Comparison of ENCODE assay signal across 1 cellular context in the genomic region with DNA sequence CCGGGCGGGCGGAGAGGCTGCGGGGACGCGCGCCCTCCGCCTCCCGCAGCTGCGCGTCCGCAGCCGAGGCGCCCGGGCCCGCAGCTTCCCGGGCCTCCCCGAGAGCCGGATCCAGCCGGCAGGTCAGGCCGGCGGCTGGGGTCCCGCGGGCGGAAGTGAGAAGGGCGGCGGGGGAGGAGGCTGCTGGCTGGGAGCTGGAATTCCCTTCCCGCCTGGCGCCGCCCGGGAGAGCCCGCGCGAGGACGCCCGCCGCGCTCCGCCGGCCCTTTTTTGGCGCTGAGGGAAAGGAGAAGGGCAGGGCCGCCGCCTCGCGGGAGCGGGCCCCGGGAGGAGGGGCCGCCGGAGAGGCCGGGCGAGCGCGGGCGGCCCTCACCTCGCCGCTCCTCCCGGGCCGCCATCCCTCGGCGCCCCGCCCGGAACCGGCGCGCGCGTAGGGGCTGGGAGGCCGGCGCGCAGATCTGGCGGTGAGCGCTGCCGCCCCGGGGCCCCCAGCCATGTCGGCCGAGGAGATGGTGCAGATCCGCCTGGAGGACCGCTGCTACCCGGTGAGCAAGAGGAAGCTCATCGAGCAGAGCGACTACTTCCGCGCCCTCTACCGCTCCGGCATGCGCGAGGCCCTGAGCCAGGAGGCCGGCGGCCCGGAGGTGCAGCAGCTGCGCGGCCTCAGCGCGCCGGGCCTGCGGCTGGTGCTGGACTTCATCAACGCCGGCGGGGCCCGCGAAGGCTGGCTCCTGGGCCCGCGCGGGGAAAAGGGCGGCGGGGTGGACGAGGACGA.
A peak's percentile ranks its signal among the peaks of the same experiment; 100 is the strongest.
TF ChIP-seq lines count a peak whose summit lies in the region.

A gene with protein sequence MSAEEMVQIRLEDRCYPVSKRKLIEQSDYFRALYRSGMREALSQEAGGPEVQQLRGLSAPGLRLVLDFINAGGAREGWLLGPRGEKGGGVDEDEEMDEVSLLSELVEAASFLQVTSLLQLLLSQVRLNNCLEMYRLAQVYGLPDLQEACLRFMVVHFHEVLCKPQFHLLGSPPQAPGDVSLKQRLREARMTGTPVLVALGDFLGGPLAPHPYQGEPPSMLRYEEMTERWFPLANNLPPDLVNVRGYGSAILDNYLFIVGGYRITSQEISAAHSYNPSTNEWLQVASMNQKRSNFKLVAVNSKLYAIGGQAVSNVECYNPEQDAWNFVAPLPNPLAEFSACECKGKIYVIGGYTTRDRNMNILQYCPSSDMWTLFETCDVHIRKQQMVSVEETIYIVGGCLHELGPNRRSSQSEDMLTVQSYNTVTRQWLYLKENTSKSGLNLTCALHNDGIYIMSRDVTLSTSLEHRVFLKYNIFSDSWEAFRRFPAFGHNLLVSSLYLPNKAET (plus strand): TSS at position 397 of the 775 bp plus-strand sequence. CDS start 98 bp downstream, at position 495.
A gene (minus strand): TSS at position 400 of the 775 bp plus-strand sequence. CDS start 8,960 bp downstream, outside the sequence.

TF ChIP-seq in K562, 482 proteins besides CTCF, POLR2A, EP300 and RAD21 (continued from another document and continues in another):
- TF ChIP-seq, protein P1, sequence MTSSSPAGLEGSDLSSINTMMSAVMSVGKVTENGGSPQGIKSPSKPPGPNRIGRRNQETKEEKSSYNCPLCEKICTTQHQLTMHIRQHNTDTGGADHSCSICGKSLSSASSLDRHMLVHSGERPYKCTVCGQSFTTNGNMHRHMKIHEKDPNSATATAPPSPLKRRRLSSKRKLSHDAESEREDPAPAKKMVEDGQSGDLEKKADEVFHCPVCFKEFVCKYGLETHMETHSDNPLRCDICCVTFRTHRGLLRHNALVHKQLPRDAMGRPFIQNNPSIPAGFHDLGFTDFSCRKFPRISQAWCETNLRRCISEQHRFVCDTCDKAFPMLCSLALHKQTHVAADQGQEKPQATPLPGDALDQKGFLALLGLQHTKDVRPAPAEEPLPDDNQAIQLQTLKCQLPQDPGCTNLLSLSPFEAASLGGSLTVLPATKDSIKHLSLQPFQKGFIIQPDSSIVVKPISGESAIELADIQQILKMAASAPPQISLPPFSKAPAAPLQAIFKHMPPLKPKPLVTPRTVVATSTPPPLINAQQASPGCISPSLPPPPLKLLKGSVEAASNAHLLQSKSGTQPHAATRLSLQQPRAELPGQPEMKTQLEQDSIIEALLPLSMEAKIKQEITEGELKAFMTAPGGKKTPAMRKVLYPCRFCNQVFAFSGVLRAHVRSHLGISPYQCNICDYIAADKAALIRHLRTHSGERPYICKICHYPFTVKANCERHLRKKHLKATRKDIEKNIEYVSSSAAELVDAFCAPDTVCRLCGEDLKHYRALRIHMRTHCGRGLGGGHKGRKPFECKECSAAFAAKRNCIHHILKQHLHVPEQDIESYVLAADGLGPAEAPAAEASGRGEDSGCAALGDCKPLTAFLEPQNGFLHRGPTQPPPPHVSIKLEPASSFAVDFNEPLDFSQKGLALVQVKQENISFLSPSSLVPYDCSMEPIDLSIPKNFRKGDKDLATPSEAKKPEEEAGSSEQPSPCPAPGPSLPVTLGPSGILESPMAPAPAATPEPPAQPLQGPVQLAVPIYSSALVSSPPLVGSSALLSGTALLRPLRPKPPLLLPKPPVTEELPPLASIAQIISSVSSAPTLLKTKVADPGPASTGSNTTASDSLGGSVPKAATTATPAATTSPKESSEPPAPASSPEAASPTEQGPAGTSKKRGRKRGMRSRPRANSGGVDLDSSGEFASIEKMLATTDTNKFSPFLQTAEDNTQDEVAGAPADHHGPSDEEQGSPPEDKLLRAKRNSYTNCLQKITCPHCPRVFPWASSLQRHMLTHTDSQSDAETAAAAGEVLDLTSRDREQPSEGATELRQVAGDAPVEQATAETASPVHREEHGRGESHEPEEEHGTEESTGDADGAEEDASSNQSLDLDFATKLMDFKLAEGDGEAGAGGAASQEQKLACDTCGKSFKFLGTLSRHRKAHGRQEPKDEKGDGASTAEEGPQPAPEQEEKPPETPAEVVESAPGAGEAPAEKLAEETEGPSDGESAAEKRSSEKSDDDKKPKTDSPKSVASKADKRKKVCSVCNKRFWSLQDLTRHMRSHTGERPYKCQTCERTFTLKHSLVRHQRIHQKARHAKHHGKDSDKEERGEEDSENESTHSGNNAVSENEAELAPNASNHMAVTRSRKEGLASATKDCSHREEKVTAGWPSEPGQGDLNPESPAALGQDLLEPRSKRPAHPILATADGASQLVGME (CRISPR knock-in tag; IDR thresholded peaks at IDR 0.05), result peak; percentile 47; the same call in 1 of the 2 replicates
- TF ChIP-seq JUND (IDR thresholded peaks at IDR 0.05; ENCODE audit: borderline replicate concordance, low read depth, low read length) (no peak), JUND (tag; IDR thresholded peaks at IDR 0.05; ENCODE audit: borderline replicate concordance, low read depth, low read length) (no peak), TAF1 (IDR thresholded peaks at IDR 0.05; ENCODE audit: control insufficient read depth, extremely low read depth, insufficient read depth, low read length, severe bottlenecking) (peak; percentile 50), POLR2G (IDR thresholded peaks at IDR 0.05; ENCODE audit: low read depth, low read length) (peak; percentile 88), MEIS2 (IDR thresholded peaks at IDR 0.05; ENCODE audit: partially characterized antibody) (no peak), SMC3 (conservative IDR thresholded peaks at IDR 0.05; ENCODE audit: insufficient read depth, low read depth, low read length) (no peak), SP1 (CRISPR knock-in tag; IDR thresholded peaks at IDR 0.05) (no peak), ZNF12 (CRISPR knock-in tag; IDR thresholded peaks at IDR 0.05) (peak; percentile 60; the same call in 1 of the 2 replicates), ZBTB7A (IDR thresholded peaks at IDR 0.05; ENCODE audit: borderline replicate concordance, control insufficient read depth, low read depth, low read length) (peak; percentile 34; the same call in 1 of the 2 replicates), ATF7 (IDR thresholded peaks at IDR 0.05) (peak; percentile 21; the same call in 1 of the 2 replicates), ZNF76 (CRISPR knock-in tag; IDR thresholded peaks at IDR 0.05; ENCODE audit: borderline replicate concordance) (peak; percentile 32; the same call in 1 of the 2 replicates), ZNF263 (CRISPR knock-in tag; IDR thresholded peaks at IDR 0.05; ENCODE audit: borderline replicate concordance) (peak; percentile 75), NR1H2 (CRISPR knock-in tag; IDR thresholded peaks at IDR 0.05) (peak; percentile 83; the same call in 1 of the 2 replicates), IFI16 (CRISPR knock-in tag; IDR thresholded peaks at IDR 0.05) (no peak), CHD1 (IDR thresholded peaks at IDR 0.05; ENCODE audit: low read length) (peak; percentile 62), HNRNPLL (IDR thresholded peaks at IDR 0.05; ENCODE audit: low read depth, low read length, poor library complexity, severe bottlenecking) (peak; percentile 26), HDAC8 (tag; IDR thresholded peaks at IDR 0.05) (no peak), ZNF354B (CRISPR knock-in tag; IDR thresholded peaks at IDR 0.05) (no peak), HIVEP1 (CRISPR knock-in tag; IDR thresholded peaks at IDR 0.05) (0 out of 2 replicates have a peak, but pooled peaks have one; percentile 20), LCOR (CRISPR knock-in tag; IDR thresholded peaks at IDR 0.05) (0 out of 2 replicates have a peak, but pooled peaks have one; percentile 29), RB1 (IDR thresholded peaks at IDR 0.05; ENCODE audit: low read depth) (peak; percentile 65), GABPA (tag; conservative IDR thresholded peaks at IDR 0.05; ENCODE audit: low read depth) (peak; percentile 81)
- TF ChIP-seq, protein P2, sequence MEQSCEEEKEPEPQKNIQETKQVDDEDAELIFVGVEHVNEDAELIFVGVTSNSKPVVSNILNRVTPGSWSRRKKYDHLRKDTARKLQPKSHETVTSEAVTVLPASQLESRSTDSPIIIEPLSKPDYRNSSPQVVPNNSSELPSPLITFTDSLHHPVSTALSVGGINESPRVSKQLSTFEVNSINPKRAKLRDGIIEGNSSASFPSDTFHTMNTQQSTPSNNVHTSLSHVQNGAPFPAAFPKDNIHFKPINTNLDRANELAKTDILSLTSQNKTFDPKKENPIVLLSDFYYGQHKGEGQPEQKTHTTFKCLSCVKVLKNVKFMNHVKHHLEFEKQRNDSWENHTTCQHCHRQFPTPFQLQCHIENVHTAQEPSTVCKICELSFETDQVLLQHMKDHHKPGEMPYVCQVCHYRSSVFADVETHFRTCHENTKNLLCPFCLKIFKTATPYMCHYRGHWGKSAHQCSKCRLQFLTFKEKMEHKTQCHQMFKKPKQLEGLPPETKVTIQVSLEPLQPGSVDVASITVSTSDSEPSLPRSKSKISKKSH (CRISPR knock-in tag; IDR thresholded peaks at IDR 0.05), result no peak
- TF ChIP-seq, protein P3, sequence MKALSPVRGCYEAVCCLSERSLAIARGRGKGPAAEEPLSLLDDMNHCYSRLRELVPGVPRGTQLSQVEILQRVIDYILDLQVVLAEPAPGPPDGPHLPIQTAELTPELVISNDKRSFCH (CRISPR knock-in tag; IDR thresholded peaks at IDR 0.05), result no peak
- TF ChIP-seq, protein P3 (tag; IDR thresholded peaks at IDR 0.05), result 0 out of 2 replicates have a peak, but pooled peaks have one; percentile 59
- TF ChIP-seq, protein P4, sequence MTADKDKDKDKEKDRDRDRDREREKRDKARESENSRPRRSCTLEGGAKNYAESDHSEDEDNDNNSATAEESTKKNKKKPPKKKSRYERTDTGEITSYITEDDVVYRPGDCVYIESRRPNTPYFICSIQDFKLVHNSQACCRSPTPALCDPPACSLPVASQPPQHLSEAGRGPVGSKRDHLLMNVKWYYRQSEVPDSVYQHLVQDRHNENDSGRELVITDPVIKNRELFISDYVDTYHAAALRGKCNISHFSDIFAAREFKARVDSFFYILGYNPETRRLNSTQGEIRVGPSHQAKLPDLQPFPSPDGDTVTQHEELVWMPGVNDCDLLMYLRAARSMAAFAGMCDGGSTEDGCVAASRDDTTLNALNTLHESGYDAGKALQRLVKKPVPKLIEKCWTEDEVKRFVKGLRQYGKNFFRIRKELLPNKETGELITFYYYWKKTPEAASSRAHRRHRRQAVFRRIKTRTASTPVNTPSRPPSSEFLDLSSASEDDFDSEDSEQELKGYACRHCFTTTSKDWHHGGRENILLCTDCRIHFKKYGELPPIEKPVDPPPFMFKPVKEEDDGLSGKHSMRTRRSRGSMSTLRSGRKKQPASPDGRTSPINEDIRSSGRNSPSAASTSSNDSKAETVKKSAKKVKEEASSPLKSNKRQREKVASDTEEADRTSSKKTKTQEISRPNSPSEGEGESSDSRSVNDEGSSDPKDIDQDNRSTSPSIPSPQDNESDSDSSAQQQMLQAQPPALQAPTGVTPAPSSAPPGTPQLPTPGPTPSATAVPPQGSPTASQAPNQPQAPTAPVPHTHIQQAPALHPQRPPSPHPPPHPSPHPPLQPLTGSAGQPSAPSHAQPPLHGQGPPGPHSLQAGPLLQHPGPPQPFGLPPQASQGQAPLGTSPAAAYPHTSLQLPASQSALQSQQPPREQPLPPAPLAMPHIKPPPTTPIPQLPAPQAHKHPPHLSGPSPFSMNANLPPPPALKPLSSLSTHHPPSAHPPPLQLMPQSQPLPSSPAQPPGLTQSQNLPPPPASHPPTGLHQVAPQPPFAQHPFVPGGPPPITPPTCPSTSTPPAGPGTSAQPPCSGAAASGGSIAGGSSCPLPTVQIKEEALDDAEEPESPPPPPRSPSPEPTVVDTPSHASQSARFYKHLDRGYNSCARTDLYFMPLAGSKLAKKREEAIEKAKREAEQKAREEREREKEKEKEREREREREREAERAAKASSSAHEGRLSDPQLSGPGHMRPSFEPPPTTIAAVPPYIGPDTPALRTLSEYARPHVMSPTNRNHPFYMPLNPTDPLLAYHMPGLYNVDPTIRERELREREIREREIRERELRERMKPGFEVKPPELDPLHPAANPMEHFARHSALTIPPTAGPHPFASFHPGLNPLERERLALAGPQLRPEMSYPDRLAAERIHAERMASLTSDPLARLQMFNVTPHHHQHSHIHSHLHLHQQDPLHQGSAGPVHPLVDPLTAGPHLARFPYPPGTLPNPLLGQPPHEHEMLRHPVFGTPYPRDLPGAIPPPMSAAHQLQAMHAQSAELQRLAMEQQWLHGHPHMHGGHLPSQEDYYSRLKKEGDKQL (CRISPR knock-in tag; IDR thresholded peaks at IDR 0.05; ENCODE audit: borderline replicate concordance), result no peak
